14 cellular contexts compared by ENCODE assay signal in the genomic region with DNA sequence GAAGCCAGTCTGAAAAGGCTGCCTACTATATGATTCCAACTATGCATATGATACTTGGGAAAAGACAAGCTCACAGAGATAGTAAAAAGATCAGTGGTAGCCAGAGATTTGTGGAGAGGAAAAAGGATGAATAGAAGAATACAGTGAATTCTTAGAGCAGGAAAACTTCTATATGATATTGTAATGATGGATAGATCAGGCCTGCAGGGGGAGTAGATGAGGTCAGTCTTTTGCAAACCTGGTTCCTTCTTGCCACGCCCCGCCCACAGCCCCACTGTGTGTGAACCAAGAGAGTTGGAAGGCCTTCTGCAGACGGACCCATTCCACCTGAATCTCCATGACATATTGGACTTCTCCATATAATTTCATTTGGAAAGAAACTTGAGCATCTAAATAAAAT. TPM values are rescaled to one million over a fixed set of nuclear protein-coding genes. Genes with fewer than 3 reads are reported as not detected.
A peak's percentile ranks its signal among the peaks of the same experiment; 100 is the strongest.
DNase-seq lines count a peak whose midpoint lies in the region; ATAC-seq and TF ChIP-seq lines count a peak whose summit lies in the region.
"Had no signal": no experiment of that assay in that cellular context is flagged by ENCODE, and none has a peak within 500 bp of the region (broad histone marks: within the 10 kb centered on the region; RNA-seq: fewer than 3 reads in every experiment).

No MANE protein-coding gene starts in this region.

- no peaks in the 10 kb centered on the region for H3K36me3 Mint-ChIP-seq in activated CD4-positive, alpha-beta T cell treated with anti-CD3 and anti-CD28 coated beads for 36 hours (ENCODE audit: low read depth)
- H3K36me3 Mint-ChIP-seq in HFFc6 (ENCODE audit: low read depth) (no peaks in the 10 kb centered on the region), type B pancreatic cell (no peaks in the 10 kb centered on the region)

- H3K9me3 Mint-ChIP-seq in activated CD4-positive, alpha-beta T cell treated with anti-CD3 and anti-CD28 coated beads for 36 hours (ENCODE audit: low read depth) = no peaks in the 10 kb centered on the region
- H3K9me3 Mint-ChIP-seq in HFFc6 (no peaks in the 10 kb centered on the region), type B pancreatic cell (no peaks in the 10 kb centered on the region)
- H3K9me3 Mint-ChIP-seq: activated B cell treated with CpG ODN at 0.5 μM for 24 hours had no signal

- no peak overlapping the region for H3K4me3 ChIP-seq in left lung
- H3K4me3 ChIP-seq: hepatocyte had no signal

- peaks cover 0 to 25% of the 10 kb centered on the region in 2 donors for H3K4me1 ChIP-seq in left lung

- H3K27me3 Mint-ChIP-seq in activated CD4-positive, alpha-beta T cell treated with anti-CD3 and anti-CD28 coated beads for 36 hours = peaks cover 6% of the 10 kb centered on the region
- no peaks in the 10 kb centered on the region for H3K27me3 Mint-ChIP-seq in HFFc6 (ENCODE audit: insufficient read depth)
- H3K27me3 Mint-ChIP-seq in type B pancreatic cell = peaks cover 9% of the 10 kb centered on the region

- H3K4me3 Mint-ChIP-seq in activated CD4-positive, alpha-beta T cell treated with anti-CD3 and anti-CD28 coated beads for 36 hours = no peak overlapping the region
- no peak overlapping the region for H3K4me3 Mint-ChIP-seq in HFFc6
- H3K4me3 Mint-ChIP-seq in type B pancreatic cell = no peak overlapping the region
- H3K4me3 Mint-ChIP-seq: activated B cell treated with CpG ODN at 0.5 μM for 24 hours had no signal

- ATAC-seq in activated CD4-positive, alpha-beta T cell treated with anti-CD3 and anti-CD28 coated beads for 36 hours = no peak
- ATAC-seq in left lung (peak; percentile 40), HG03196 (IDR thresholded peaks at IDR 0.05; ENCODE audit: unreplicated experiment) (no peak)

- no peaks in the 10 kb centered on the region for H3K9me3 ChIP-seq in left lung

- peak; percentile 38 for DNase-seq in activated CD4-positive, alpha-beta T cell treated with anti-CD3 and anti-CD28 coated beads for 36 hours
- DNase-seq in activated CD4-positive, alpha-beta T cell treated with anti-CD3 and anti-CD28 coated beads for 1 hour = no peak
- no peak for DNase-seq in HFFc6
- peak; percentile 56 for DNase-seq in SK-MEL-5 (ENCODE audit: low read depth, low spot score)
- peak in 1 of 2 donors; percentile 76 for DNase-seq in left lung
- no peak for DNase-seq in NCI-H2171 treated with DMSO at 0.1 percent for 48 hours (lab: John Stamatoyannopoulos, UW)
- DNase-seq in type B pancreatic cell (ENCODE audit: extremely low spot score, unreplicated experiment) = no peak
- DNase-seq: activated B cell treated with CpG ODN at 0.5 μM for 24 hours; activated naive CD4-positive, alpha-beta T cell treated with anti-CD3 and anti-CD28 coated beads, Interleukin-2, amount 50 U/mL, for 16 hours; stimulated activated naive CD4-positive, alpha-beta T cell treated with Interleukin-2 at 50 U/mL for 16 hours had no signal

- H3K36me3 ChIP-seq in left lung = no peaks in the 10 kb centered on the region

- TF ChIP-seq CTCF in HFFc6 (IDR thresholded peaks at IDR 0.05) (peak; percentile 27; the same call in 1 of the 2 replicates), left lung (IDR thresholded peaks at IDR 0.05) (no peak), type B pancreatic cell (conservative IDR thresholded peaks at IDR 0.05) (no peak)

- H3K27ac ChIP-seq in left lung = no peak overlapping the region
- H3K27ac ChIP-seq: hepatocyte had no signal

- in situ Hi-C loops in SK-MEL-5 (cut with HindIII; ENCODE audit: low pct_unique_long_range_greater_than_20kb, low sequenced_read_pairs) = no loop called here

- intact Hi-C loops in activated CD4-positive, alpha-beta T cell treated with anti-CD3 and anti-CD28 coated beads for 36 hours (cut with DNase I, micrococcal nuclease) = no loop called here
- intact Hi-C loops in left lung (cut with DNase I) = no loop called here

- H3K27me3 ChIP-seq in left lung = no peaks in the 10 kb centered on the region

- no peaks in the 10 kb centered on the region for H3K4me1 Mint-ChIP-seq in activated CD4-positive, alpha-beta T cell treated with anti-CD3 and anti-CD28 coated beads for 36 hours
- H3K4me1 Mint-ChIP-seq in HFFc6 (ENCODE audit: low read depth) (peaks cover 13% of the 10 kb centered on the region), type B pancreatic cell (ENCODE audit: unreplicated experiment) (no peaks in the 10 kb centered on the region)

- POLR2A ChIA-PET in activated CD4-positive, alpha-beta T cell treated with anti-CD3 and anti-CD28 coated beads for 36 hours (lab: Charles Lee) = no interaction called here

- CTCF ChIA-PET in activated CD4-positive, alpha-beta T cell treated with anti-CD3 and anti-CD28 coated beads for 36 hours (lab: Charles Lee) = interaction anchor here (0.6 to 3.2 kb wide), 2 partner anchors 12 to 42 kb away, joined by 3 to 10 read pairs; no protein-coding TSS in a partner anchor

- no peak overlapping the region for H3K27ac Mint-ChIP-seq in activated CD4-positive, alpha-beta T cell treated with anti-CD3 and anti-CD28 coated beads for 36 hours
- H3K27ac Mint-ChIP-seq in HFFc6 (no peak overlapping the region), type B pancreatic cell (no peak overlapping the region)
- H3K27ac Mint-ChIP-seq: activated B cell treated with CpG ODN at 0.5 μM for 24 hours had no signal

RNA-seq across cellular contexts. Expression of gene CCL8, which starts 0.8 kb away (rescaled TPM):
- total RNA-seq in activated CD4-positive, alpha-beta T cell treated with anti-CD3 and anti-CD28 coated beads for 36 hours = not detected
- not detected for total RNA-seq in HFFc6 (2021; fragmentation: NEBNext Ultra II Directional; extraction: Animal tissue kit (Norgen Biotek cat#: 25700))
- total RNA-seq in SK-MEL-5 (2014; rRNA removed; shearing (Covaris generic)) = not detected in 2 replicates
- polyA plus RNA-seq in SK-MEL-5 (2015; cell fraction: cytosol; rRNA removed) = not detected in 2 replicates
- polyA plus RNA-seq in SK-MEL-5 (2015; cell fraction: nucleus; rRNA removed) = not detected in 2 replicates
- total RNA-seq in left lung (1 to 10 TPM in 1 of 2 donors, under 1 TPM in 1; 0.96 to 7.3 TPM), type B pancreatic cell (ENCODE audit: low replicate concordance) (not detected in 2 replicates)
- total RNA-seq: activated B cell treated with CpG ODN at 0.5 μM for 24 hours, hepatocyte, myocyte had no signal

RNA-seq across cellular contexts. Expression of gene CCL11, which starts 32.9 kb away (rescaled TPM):
- total RNA-seq in activated CD4-positive, alpha-beta T cell treated with anti-CD3 and anti-CD28 coated beads for 36 hours = not detected
- not detected for total RNA-seq in HFFc6 (2021; fragmentation: NEBNext Ultra II Directional; extraction: Animal tissue kit (Norgen Biotek cat#: 25700))
- total RNA-seq in SK-MEL-5 (2014; rRNA removed; shearing (Covaris generic)) = not detected in 2 replicates
- not detected in 2 replicates for polyA plus RNA-seq in SK-MEL-5 (2015; cell fraction: cytosol; rRNA removed)
- not detected in 2 replicates for polyA plus RNA-seq in SK-MEL-5 (2015; cell fraction: nucleus; rRNA removed)
- total RNA-seq in left lung (under 1 TPM; 0.32 to 0.42 TPM), type B pancreatic cell (ENCODE audit: low replicate concordance) (not detected in 2 replicates)
- total RNA-seq: activated B cell treated with CpG ODN at 0.5 μM for 24 hours, dermis microvascular lymphatic vessel endothelial cell, hepatocyte, myocyte had no signal

RNA-seq across cellular contexts. Expression of gene CCL13, which starts 37.8 kb away (rescaled TPM):
- not detected for total RNA-seq in activated CD4-positive, alpha-beta T cell treated with anti-CD3 and anti-CD28 coated beads for 36 hours
- not detected for total RNA-seq in HFFc6 (2021; fragmentation: NEBNext Ultra II Directional; extraction: Animal tissue kit (Norgen Biotek cat#: 25700))
- total RNA-seq in SK-MEL-5 (2014; rRNA removed; shearing (Covaris generic)) = not detected in 2 replicates
- not detected in 2 replicates for polyA plus RNA-seq in SK-MEL-5 (2015; cell fraction: cytosol; rRNA removed)
- not detected in 2 replicates for polyA plus RNA-seq in SK-MEL-5 (2015; cell fraction: nucleus; rRNA removed)
- total RNA-seq in left lung (10 to 100 TPM; 29.0 to 29.3 TPM), type B pancreatic cell (ENCODE audit: low replicate concordance) (not detected in 2 replicates)
- total RNA-seq: activated B cell treated with CpG ODN at 0.5 μM for 24 hours, dermis microvascular lymphatic vessel endothelial cell, hepatocyte, myocyte had no signal
- polyA plus RNA-seq: hepatocyte had no signal

RNA-seq across cellular contexts. Expression of gene CCL1, which starts 44.6 kb away (rescaled TPM):
- total RNA-seq in activated CD4-positive, alpha-beta T cell treated with anti-CD3 and anti-CD28 coated beads for 36 hours = under 1 TPM in 1 of 2 experiments, not detected in 1; 0.32 TPM
- under 1 TPM in 1 of 6 experiments, not detected in 5; 0.55 TPM for total RNA-seq in HFFc6 (2021; fragmentation: NEBNext Ultra II Directional; extraction: Animal tissue kit (Norgen Biotek cat#: 25700))
- total RNA-seq in SK-MEL-5 (2014; rRNA removed; shearing (Covaris generic)) = not detected in 2 replicates
- polyA plus RNA-seq in SK-MEL-5 (2015; cell fraction: cytosol; rRNA removed) = not detected in 2 replicates
- polyA plus RNA-seq in SK-MEL-5 (2015; cell fraction: nucleus; rRNA removed) = not detected in 2 replicates
- total RNA-seq in left lung = not detected
- total RNA-seq in type B pancreatic cell (ENCODE audit: low replicate concordance) = not detected in 2 replicates
- total RNA-seq: activated B cell treated with CpG ODN at 0.5 μM for 24 hours, dermis microvascular lymphatic vessel endothelial cell, hepatocyte, myocyte had no signal
- polyA plus RNA-seq: hepatocyte had no signal

RNA-seq across cellular contexts. Expression of gene CCL7, which starts 48.5 kb away (rescaled TPM):
- total RNA-seq in activated CD4-positive, alpha-beta T cell treated with anti-CD3 and anti-CD28 coated beads for 36 hours = not detected
- total RNA-seq in HFFc6 (2021; fragmentation: NEBNext Ultra II Directional; extraction: Animal tissue kit (Norgen Biotek cat#: 25700)) = not detected
- not detected in 2 replicates for total RNA-seq in SK-MEL-5 (2014; rRNA removed; shearing (Covaris generic))
- polyA plus RNA-seq in SK-MEL-5 (2015; cell fraction: cytosol; rRNA removed) = not detected in 2 replicates
- not detected in 2 replicates for polyA plus RNA-seq in SK-MEL-5 (2015; cell fraction: nucleus; rRNA removed)
- 1 to 10 TPM in 1 of 2 donors, under 1 TPM in 1; 0.96 to 3.7 TPM for total RNA-seq in left lung
- not detected in 2 replicates for total RNA-seq in type B pancreatic cell (ENCODE audit: low replicate concordance)
- total RNA-seq: activated B cell treated with CpG ODN at 0.5 μM for 24 hours, hepatocyte, myocyte had no signal

Comparison
In these comparisons a context has a peak if more than half of its experiments do, and no peak if none do; other contexts are left out.
1. DNase-seq: peak in activated CD4-positive, alpha-beta T cell treated with anti-CD3 and anti-CD28 coated beads for 36 hours (single experiment) and SK-MEL-5 (single experiment); none in activated CD4-positive, alpha-beta T cell treated with anti-CD3 and anti-CD28 coated beads for 1 hour (single experiment), HFFc6 (single experiment), NCI-H2171 treated with DMSO at 0.1 percent for 48 hours (single experiment) and type B pancreatic cell (single experiment).
2. RNA of gene CCL13, which starts 37.8 kb away (total RNA-seq): 29.0 to 29.3 TPM in left lung; not detected in activated CD4-positive, alpha-beta T cell treated with anti-CD3 and anti-CD28 coated beads for 36 hours, not detected in HFFc6, not detected in SK-MEL-5 and not detected in type B pancreatic cell; every median in the first group is over 10 times any median in the second.